Comparison of ENCODE assay signal across 10 cellular contexts in genomic region chr13:44249439-44249838, GRCh38.
A peak's percentile ranks its signal among the peaks of the same experiment; 100 is the strongest.
DNase-seq lines count a peak whose midpoint lies in the region; ATAC-seq, FAIRE-seq and TF ChIP-seq lines count a peak whose summit lies in the region.
"Had no signal": no experiment of that assay in that cellular context is flagged by ENCODE, and none has a peak within 500 bp of the region (broad histone marks: within the 10 kb centered on the region; RNA-seq: fewer than 3 reads in every experiment).

No MANE protein-coding gene starts in this region.

- intact Hi-C loops in sciatic nerve (cut with DNase I) (no loop called here), kidney (cut with DNase I) (no loop called here)

- H3K4me1 ChIP-seq in kidney (ENCODE audit: control insufficient read depth in 1 of 2, insufficient read depth in 1 of 2, low read depth in 1 of 2, low read length in 2 of 2) = peaks cover 4 to 7% of the 10 kb centered on the region in 2 donors

- ATAC-seq in sciatic nerve (peak; percentile 93), HG02870 (IDR thresholded peaks at IDR 0.05; ENCODE audit: unreplicated experiment) (no peak)

- H3K36me3 ChIP-seq in kidney (ENCODE audit: control insufficient read depth in 1 of 2, insufficient read depth in 2 of 2, low read length in 2 of 2) = no peaks in the 10 kb centered on the region

- DNase-seq in DMS79 (lab: John Stamatoyannopoulos, UW) = peak; percentile 32
- peak; percentile 70 for DNase-seq in foreskin melanocyte
- DNase-seq in sciatic nerve (ENCODE audit: low spot score) = peak; percentile 76
- no peak for DNase-seq in stimulated activated naive CD4-positive, alpha-beta T cell (lab: John Stamatoyannopoulos, UW)
- no peak for DNase-seq in anterior cingulate cortex (lab: John Stamatoyannopoulos, UW)
- no peak for DNase-seq in kidney
- DNase-seq: naive B cell, NCI-H510A had no signal

- no peak for FAIRE-seq in kidney (lab: Jason Lieb, UNC)

- H3K4me3 ChIP-seq in kidney (ENCODE audit: low read length in 2 of 2) = no peak overlapping the region

- H3K9ac ChIP-seq in kidney (ENCODE audit: low read length in 2 of 2) = no peak overlapping the region

- TF ChIP-seq CTCF in VCaP (conservative IDR thresholded peaks at IDR 0.05) (no peak), kidney (IDR thresholded peaks at IDR 0.05; ENCODE audit: borderline replicate concordance, extremely low read depth, insufficient read depth) (no peak)

- peak overlapping the region; percentile 85 for H3K27ac ChIP-seq in VCaP
- H3K27ac ChIP-seq in kidney (ENCODE audit: low read depth in 2 of 2, low read length in 2 of 2) = peak overlapping the region in 1 of 2 donors; percentile 70

- no peaks in the 10 kb centered on the region for H3K9me3 ChIP-seq in kidney (ENCODE audit: control insufficient read depth in 1 of 2, low read length in 2 of 2)

Comparison
In these comparisons a context has a peak if more than half of its experiments do, and no peak if none do; other contexts are left out.
1. DNase-seq: peak in DMS79 (single experiment), foreskin melanocyte (single experiment) and sciatic nerve (single experiment); none in stimulated activated naive CD4-positive, alpha-beta T cell (0 of 6), anterior cingulate cortex (0 of 58) and kidney (single experiment).